ENCODE assay signal across 11 cellular contexts in the genomic region with DNA sequence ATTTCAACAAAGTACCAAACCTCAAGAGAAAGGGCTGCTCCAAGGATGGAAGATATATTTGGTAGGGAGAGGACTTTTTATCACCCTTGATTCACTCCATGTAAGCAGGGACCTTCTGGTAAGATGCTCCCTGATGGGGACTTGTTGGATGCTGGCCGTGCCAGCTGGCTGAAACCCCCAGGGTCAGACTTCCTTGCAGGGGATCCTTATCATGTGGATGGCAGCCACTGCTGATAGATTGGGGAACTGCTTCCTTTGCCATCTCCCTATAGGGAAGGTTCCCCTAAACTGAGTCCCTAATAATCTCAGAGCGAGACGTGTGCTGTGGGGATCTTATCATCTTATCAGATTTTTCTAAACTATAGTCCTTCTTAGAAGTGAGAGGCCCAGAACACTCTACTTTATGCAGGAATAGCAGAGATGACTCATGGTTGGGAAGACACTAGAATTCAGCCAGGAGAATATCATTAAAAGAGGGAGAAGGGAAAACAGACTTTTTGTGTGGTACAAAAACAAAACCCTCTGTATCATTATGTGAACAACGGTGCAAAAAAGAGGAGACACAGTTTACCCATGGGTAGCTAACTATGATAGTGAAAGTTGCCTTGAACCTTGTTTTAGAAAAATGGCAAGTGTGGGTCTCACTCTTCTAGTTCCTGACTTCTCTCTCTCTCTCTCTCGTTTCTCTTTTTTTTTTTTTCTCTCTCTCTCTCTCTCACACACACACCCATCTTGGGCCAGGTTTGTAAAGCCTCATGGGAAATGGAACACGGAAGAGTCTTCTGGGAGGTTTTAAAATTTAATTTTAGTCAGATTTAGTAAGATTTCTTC. TPM values are rescaled to one million over a fixed set of nuclear protein-coding genes. Genes with fewer than 3 reads are reported as not detected.
DNase-seq lines count a peak whose midpoint lies in the region; ATAC-seq and TF ChIP-seq lines count a peak whose summit lies in the region.
"Had no signal": no experiment of that assay in that cellular context is flagged by ENCODE, and none has a peak within 500 bp of the region (broad histone marks: within the 10 kb centered on the region; RNA-seq: fewer than 3 reads in every experiment).

No MANE protein-coding gene starts in this region.

- H3K4me2 ChIP-seq in GM23338 = no peak overlapping the region

- H3K9me2 ChIP-seq in GM23338 (ENCODE audit: insufficient read depth) = no peaks in the 10 kb centered on the region

- intact Hi-C loops in activated CD8-positive, alpha-beta T cell treated with anti-CD3 and anti-CD28 coated beads for 36 hours (cut with micrococcal nuclease) = no loop called here
- intact Hi-C loops in thyroid gland (cut with DNase I) = no loop called here

- 71 to 74% methylated on average over 6 of the region's 6 CpGs for WGBS in thyroid gland, 2 donors

- H3K27ac ChIP-seq in CD4-positive, CD25-positive, alpha-beta regulatory T cell (ENCODE audit: insufficient read depth, low read length, poor library complexity, severe bottlenecking) = peak overlapping the region; percentile 100
- no peak overlapping the region for H3K27ac ChIP-seq in GM23338 (ENCODE audit: low read depth)
- no peak overlapping the region for H3K27ac ChIP-seq in thyroid gland

- TF ChIP-seq CTCF in GM23338 (conservative IDR thresholded peaks at IDR 0.05; ENCODE audit: low read depth in 2 of 2) (no peak), thyroid gland (IDR thresholded peaks at IDR 0.05) (no peak)
- no peak for TF ChIP-seq CTCF in activated CD8-positive, alpha-beta T cell treated with anti-CD3 and anti-CD28 coated beads for 36 hours (IDR thresholded peaks at IDR 0.05)

- no peaks in the 10 kb centered on the region for H3K79me2 ChIP-seq in GM23338 (replicated peaks; ENCODE audit: insufficient read depth)

- no peaks in the 10 kb centered on the region for H3K9me3 Mint-ChIP-seq in CD4-positive, CD25-positive, alpha-beta regulatory T cell
- no peaks in the 10 kb centered on the region for H3K9me3 Mint-ChIP-seq in GM23338
- no peaks in the 10 kb centered on the region for H3K9me3 Mint-ChIP-seq in activated CD8-positive, alpha-beta T cell treated with anti-CD3 and anti-CD28 coated beads for 36 hours

- peaks cover 54 to 94% (median 76%) of the 10 kb centered on the region in 4 donors for H3K4me1 Mint-ChIP-seq in CD4-positive, CD25-positive, alpha-beta regulatory T cell
- peaks cover 11% of the 10 kb centered on the region for H3K4me1 Mint-ChIP-seq in GM23338
- H3K4me1 Mint-ChIP-seq in activated CD8-positive, alpha-beta T cell treated with anti-CD3 and anti-CD28 coated beads for 36 hours (ENCODE audit: low read depth) = peaks cover 74% of the 10 kb centered on the region

- no peaks in the 10 kb centered on the region for H3K9me3 ChIP-seq in CD4-positive, CD25-positive, alpha-beta regulatory T cell (ENCODE audit: control insufficient read depth in 2 of 2, low read length in 2 of 2)
- H3K9me3 ChIP-seq in thyroid gland = no peaks in the 10 kb centered on the region

- H3K36me3 ChIP-seq in CD4-positive, CD25-positive, alpha-beta regulatory T cell (ENCODE audit: control insufficient read depth, insufficient read depth, low read length) = peaks cover 54% of the 10 kb centered on the region
- no peaks in the 10 kb centered on the region for H3K36me3 ChIP-seq in GM23338 (ENCODE audit: insufficient read depth)
- no peaks in the 10 kb centered on the region for H3K36me3 ChIP-seq in thyroid gland

- peak overlapping the region; percentile 29; the same call in 1 of the 2 replicates for H2AFZ ChIP-seq in GM23338

- no peaks in the 10 kb centered on the region for H3F3A ChIP-seq in GM23338 (replicated peaks; ENCODE audit: low read depth)

- no peaks in the 10 kb centered on the region for H3K27me3 ChIP-seq in CD4-positive, CD25-positive, alpha-beta regulatory T cell (ENCODE audit: control insufficient read depth, insufficient read depth, low read length)
- H3K27me3 ChIP-seq in GM23338 (ENCODE audit: insufficient read depth) (no peaks in the 10 kb centered on the region), thyroid gland (no peaks in the 10 kb centered on the region)

- TF ChIP-seq POLR2A in thyroid gland (IDR thresholded peaks at IDR 0.05) = no peak

- H3K4me1 ChIP-seq in CD4-positive, CD25-positive, alpha-beta regulatory T cell (ENCODE audit: control insufficient read depth, insufficient read depth, low read length, poor library complexity, severe bottlenecking) = peaks cover 97% of the 10 kb centered on the region
- H3K4me1 ChIP-seq in GM23338 (ENCODE audit: insufficient read depth) = peaks cover 8% of the 10 kb centered on the region; the same call in 1 of the 2 replicates
- no peaks in the 10 kb centered on the region for H3K4me1 ChIP-seq in thyroid gland

- peak overlapping the region; percentile 96 to 100 (median 99) for H3K27ac Mint-ChIP-seq in CD4-positive, CD25-positive, alpha-beta regulatory T cell
- no peak overlapping the region for H3K27ac Mint-ChIP-seq in GM23338
- H3K27ac Mint-ChIP-seq in activated CD8-positive, alpha-beta T cell treated with anti-CD3 and anti-CD28 coated beads for 36 hours = peak overlapping the region; percentile 96

- POLR2A ChIA-PET in activated CD8-positive, alpha-beta T cell treated with anti-CD3 and anti-CD28 coated beads for 36 hours (lab: Charles Lee) = interaction anchor here (0.6 to 13.5 kb wide), 12 partner anchors 8 to 1348 kb away, joined by 3 to 447 read pairs (median 12); a partner anchor contains a TSS

- peak overlapping the region; percentile 79 to 87 (median 83) for H3K4me3 Mint-ChIP-seq in CD4-positive, CD25-positive, alpha-beta regulatory T cell
- H3K4me3 Mint-ChIP-seq in GM23338 = no peak overlapping the region
- H3K4me3 Mint-ChIP-seq in activated CD8-positive, alpha-beta T cell treated with anti-CD3 and anti-CD28 coated beads for 36 hours = peak overlapping the region; percentile 99

- ATAC-seq in CD4-positive, CD25-positive, alpha-beta regulatory T cell (ENCODE audit: low read depth in 2 of 2) = no peak
- no peak for ATAC-seq in GM23338
- ATAC-seq in activated CD8-positive, alpha-beta T cell treated with anti-CD3 and anti-CD28 coated beads for 36 hours = peak; percentile 24

- peaks cover 66% of the 10 kb centered on the region for H3K36me3 Mint-ChIP-seq in CD4-positive, CD25-positive, alpha-beta regulatory T cell
- no peaks in the 10 kb centered on the region; the same call in 2 of the 3 replicates for H3K36me3 Mint-ChIP-seq in GM23338 (ENCODE audit: low read depth)
- peaks cover 91% of the 10 kb centered on the region for H3K36me3 Mint-ChIP-seq in activated CD8-positive, alpha-beta T cell treated with anti-CD3 and anti-CD28 coated beads for 36 hours (ENCODE audit: low read depth)

- no peaks in the 10 kb centered on the region for H4K20me1 ChIP-seq in GM23338 (replicated peaks; ENCODE audit: insufficient read depth)

- H3K27me3 Mint-ChIP-seq in CD4-positive, CD25-positive, alpha-beta regulatory T cell = peaks cover 4% of the 10 kb centered on the region
- peaks cover 1% of the 10 kb centered on the region for H3K27me3 Mint-ChIP-seq in GM23338 (ENCODE audit: insufficient read depth, low read depth, poor library complexity)
- H3K27me3 Mint-ChIP-seq in activated CD8-positive, alpha-beta T cell treated with anti-CD3 and anti-CD28 coated beads for 36 hours = no peaks in the 10 kb centered on the region

- peak in 1 of 3 donors; percentile 53 for DNase-seq in CD4-positive, CD25-positive, alpha-beta regulatory T cell
- DNase-seq in GM23338 (ENCODE audit: low spot score) (no peak), kidney tubule cell (ENCODE audit: low spot score) (peak; percentile 4), D341Med (ENCODE audit: low spot score) (no peak), NCI-H146 treated with DMSO at 0.1 percent for 48 hours (lab: John Stamatoyannopoulos, UW; ENCODE audit: unreplicated experiment) (no peak), DMS79 treated with DMSO at 0.1 percent for 48 hours (lab: John Stamatoyannopoulos, UW) (no peak), thyroid gland (no peak)
- DNase-seq in activated CD8-positive, alpha-beta T cell treated with anti-CD3 and anti-CD28 coated beads for 36 hours = peak; percentile 4
- DNase-seq: MV-4-11, NCI-H748 treated with DMSO at 0.1 percent for 48 hours, T-helper 9 cell had no signal

- CTCF ChIA-PET in activated CD8-positive, alpha-beta T cell treated with anti-CD3 and anti-CD28 coated beads for 36 hours (lab: Charles Lee) = interaction anchor here (1.0 to 2.3 kb wide), 3 partner anchors 13 to 104 kb away, joined by 3 to 7 read pairs (median 3); no protein-coding TSS in a partner anchor

- peak overlapping the region; percentile 97 for H3K4me3 ChIP-seq in CD4-positive, CD25-positive, alpha-beta regulatory T cell (ENCODE audit: low read depth, low read length)
- H3K4me3 ChIP-seq in GM23338 = no peak overlapping the region
- H3K4me3 ChIP-seq in thyroid gland (replicated peaks in 1 of 3) = no peak overlapping the region

TF ChIP-seq in GM23338, 12 proteins besides CTCF, POLR2A, EP300 and RAD21:
- TF ChIP-seq POLR2AphosphoS5 (IDR thresholded peaks at IDR 0.05; ENCODE audit: low read depth) = no peak
- TF ChIP-seq CREB1 (CRISPR knock-in tag; IDR thresholded peaks at IDR 0.05; ENCODE audit: low read depth) = no peak

RNA-seq across cellular contexts. Expression of a gene that starts 16.1 kb away (rescaled TPM):
- total RNA-seq in CD4-positive, CD25-positive, alpha-beta regulatory T cell = 645 TPM
- 100 to 1,000 TPM; 360 to 479 (median 397) TPM for polyA plus RNA-seq in CD4-positive, CD25-positive, alpha-beta regulatory T cell
- total RNA-seq in GM23338 (2014; rRNA removed; shearing (Covaris generic)) = 2.7 and 3.7 TPM in 2 replicates
- polyA plus RNA-seq in GM23338 (2016; fragmentation: Nextera tagmentation; extraction: Ambion mirVana) = 1.8 and 2.2 TPM in 2 replicates
- total RNA-seq in activated CD8-positive, alpha-beta T cell treated with anti-CD3 and anti-CD28 coated beads for 36 hours = 100 to 1,000 TPM; 121 to 126 TPM
- 1 to 10 TPM in 3 of 4 donors, under 1 TPM in 1; 0.67 to 2.7 (median 1.4) TPM for total RNA-seq in thyroid gland

Comparison
In these comparisons a context has a peak if more than half of its experiments do, and no peak if none do; other contexts are left out.
1. DNase-seq: peak in activated CD8-positive, alpha-beta T cell treated with anti-CD3 and anti-CD28 coated beads for 36 hours (single experiment) and kidney tubule cell (single experiment); none in GM23338 (single experiment), D341Med (single experiment), NCI-H146 treated with DMSO at 0.1 percent for 48 hours (single experiment), DMS79 treated with DMSO at 0.1 percent for 48 hours (single experiment) and thyroid gland (0 of 2).
2. RNA of a gene that starts 16.1 kb away (total RNA-seq): 645 TPM in CD4-positive, CD25-positive, alpha-beta regulatory T cell (single experiment) and 121 to 126 TPM in activated CD8-positive, alpha-beta T cell treated with anti-CD3 and anti-CD28 coated beads for 36 hours; 2.7 to 3.7 TPM in GM23338 and 0.67 to 2.7 TPM in thyroid gland; every median in the first group is over 10 times any median in the second.